ENCODE assay signal across 34 cellular contexts in genomic region chr14:42617005-42617404, GRCh38.
"Had no signal": no experiment of that assay in that cellular context is flagged by ENCODE, and none has a peak within 500 bp of the region (broad histone marks: within the 10 kb centered on the region; RNA-seq: fewer than 3 reads in every experiment).

No MANE protein-coding gene starts in this region.

- H3K27me3 ChIP-seq: MG63 had no signal

- H3K4me3 ChIP-seq: MG63 had no signal

- H3K4me2 ChIP-seq: KMS-11 had no signal

- H3K36me3 ChIP-seq: MG63 had no signal

- H3K9ac ChIP-seq: KMS-11 had no signal

- H3K27ac ChIP-seq: KMS-11 had no signal

- DNase-seq: Kasumi-1, MG63, MM.1S, MV-4-11, NCI-H1048, NCI-H1092, NCI-H1092 treated with DMSO at 0.1 percent for 48 hours, NCI-H1105, NCI-H1105 treated with DMSO at 0.1 percent for 48 hours, NCI-H1417, NCI-H1417 treated with DMSO at 0.1 percent for 48 hours, NCI-H1436, NCI-H1436 treated with DMSO at 0.1 percent for 48 hours, NCI-H146, NCI-H1694, NCI-H1694 treated with DMSO at 0.1 percent for 48 hours, NCI-H187, NCI-H187 treated with DMSO at 0.1 percent for 48 hours, NCI-H1930, NCI-H2029, NCI-H2029 treated with DMSO at 0.1 percent for 48 hours, NCI-H2081, NCI-H2081 treated with DMSO at 0.1 percent for 48 hours, NCI-H2107, NCI-H2171, NCI-H2171 treated with DMSO at 0.1 percent for 48 hours, NCI-H2227 treated with DMSO at 0.1 percent for 48 hours, NCI-H226, NCI-H345, NCI-H446, NCI-H446 treated with DMSO at 0.1 percent for 48 hours, NCI-H510A, NCI-H510A treated with DMSO at 0.1 percent for 48 hours had no signal

- H3K9me3 ChIP-seq: MG63 had no signal
